In the genomic region with DNA sequence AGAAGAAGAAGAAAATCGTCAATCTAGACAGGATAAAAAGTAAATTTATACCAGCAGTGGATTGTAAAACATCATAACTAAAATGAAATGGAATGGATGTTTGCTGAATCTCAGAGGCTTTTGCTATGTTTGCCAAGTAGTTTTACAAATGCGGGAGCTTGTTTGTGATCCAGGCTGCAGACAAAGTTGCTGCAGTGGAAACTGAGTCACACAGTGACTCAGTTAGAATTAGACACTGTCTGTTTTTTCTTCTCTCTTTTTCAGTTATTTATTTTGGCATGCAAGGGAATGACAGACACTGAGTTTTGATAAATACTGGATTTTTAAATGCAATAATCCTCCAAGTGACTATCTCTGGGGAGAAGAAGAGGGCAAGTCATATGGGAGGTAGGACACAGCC, we compare ENCODE assay signal across 20 cellular contexts. TPM values are rescaled to one million over a fixed set of nuclear protein-coding genes. Genes with fewer than 3 reads are reported as not detected.
"Had no signal": no experiment of that assay in that cellular context is flagged by ENCODE, and none has a peak within 500 bp of the region (broad histone marks: within the 10 kb centered on the region; RNA-seq: fewer than 3 reads in every experiment).

No MANE protein-coding gene starts in this region.

- H3K27me3 ChIP-seq: hepatocyte had no signal

- FAIRE-seq: kidney had no signal

- H3K36me3 ChIP-seq: left ventricle myocardium inferior, stomach had no signal

- H3K4me3 ChIP-seq: hepatocyte, left ventricle myocardium inferior, stomach had no signal

- H3K9me3 ChIP-seq: left ventricle myocardium inferior, stomach had no signal

- DNase-seq: activated CD4-positive, alpha-beta T cell treated with anti-CD3 and anti-CD28 coated beads, Interleukin-2, amount 50 U/mL, for 1 hour; activated naive CD4-positive, alpha-beta T cell treated with anti-CD3 and anti-CD28 coated beads, Interleukin-2, amount 10 ng/mL, durations not matched to agents 7 days and 5 days; cerebellar nuclear complex; dermis blood vessel endothelial cell; effector memory CD8-positive, alpha-beta T cell; left ventricle myocardium inferior; mesendoderm; nephron progenitor cell; stimulated activated CD4-positive, alpha-beta T cell treated with anti-CD3 and anti-CD28 coated beads, Interleukin-12 subunit alpha, Interleukin-12 subunit beta, amount 100 ng/mL, for 4 hours; stimulated activated CD4-positive, alpha-beta T cell treated with anti-CD3 and anti-CD28 coated beads, Interleukin-2, amount 100 ng/mL, for 24 hours; stomach; T-cell; T-helper 9 cell had no signal

- H3K27ac ChIP-seq: hepatocyte, left ventricle myocardium inferior, stomach had no signal

- H3K4me2 ChIP-seq: hepatocyte had no signal

- H3K79me2 ChIP-seq: hepatocyte had no signal

- H2AFZ ChIP-seq: hepatocyte had no signal

- ATAC-seq: activated CD4-positive, CD25-positive, alpha-beta regulatory T cell treated with anti-CD3 and anti-CD28 coated beads, Interleukin-2, amount 50 U/mL, for 24 hours; effector memory CD8-positive, alpha-beta T cell; sciatic nerve; T-cell had no signal

RNA-seq across cellular contexts. Expression of gene PNMA8B, which starts 19.7 kb away (rescaled TPM):
- total RNA-seq: SK-MEL-5 had no signal

RNA-seq across cellular contexts. Expression of gene PNMA8C, which starts 47.2 kb away (rescaled TPM):
- total RNA-seq: activated CD8-positive, alpha-beta memory T cell treated with anti-CD3 and anti-CD28 coated beads for 36 hours; dermis blood vessel endothelial cell; epithelial cell of proximal tubule; left ventricle myocardium inferior; sciatic nerve; SK-MEL-5; T-cell had no signal
- polyA plus RNA-seq: hepatocyte had no signal
